In the genomic region with DNA sequence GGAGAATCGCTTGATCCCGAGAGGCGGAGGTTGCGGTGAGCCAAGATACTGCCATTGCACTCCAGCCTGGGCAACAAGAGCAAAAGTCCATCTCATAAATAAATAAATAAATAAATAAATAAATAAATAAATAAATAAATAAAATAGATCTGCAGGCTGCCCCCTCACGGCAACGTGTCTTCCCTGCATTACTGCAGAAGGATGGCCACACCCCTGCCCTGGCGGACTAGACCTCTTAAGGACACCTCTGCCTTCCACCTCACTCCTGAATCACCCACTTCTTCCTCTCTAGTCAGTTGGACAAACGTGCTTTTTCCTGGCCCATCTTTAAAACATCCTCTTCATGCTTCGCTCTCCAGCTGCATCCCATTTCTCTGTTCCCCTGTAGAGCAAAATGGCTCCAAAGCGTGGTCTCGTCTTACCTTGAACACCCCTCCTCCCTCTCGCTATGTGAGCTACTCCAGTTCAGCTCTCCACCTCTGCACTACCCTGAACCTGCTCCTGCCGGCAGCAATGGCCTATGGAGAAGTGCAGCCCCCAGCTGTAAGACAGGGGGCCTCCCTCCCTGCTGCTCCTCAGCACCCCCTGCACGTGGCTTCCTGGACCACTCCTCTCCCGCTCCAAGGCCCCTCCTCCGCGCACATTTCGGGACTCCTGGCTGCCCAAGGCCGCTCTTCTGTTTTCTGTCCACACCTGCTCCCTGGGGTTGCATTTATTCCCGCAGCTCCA, we compare ENCODE assay signal across 6 cellular contexts. TPM values are rescaled to one million over a fixed set of nuclear protein-coding genes. Genes with fewer than 3 reads are reported as not detected.
"Had no signal": no experiment of that assay in that cellular context is flagged by ENCODE, and none has a peak within 500 bp of the region (broad histone marks: within the 10 kb centered on the region; RNA-seq: fewer than 3 reads in every experiment).

No MANE protein-coding gene starts in this region.

RNA-seq across cellular contexts. Expression of a gene that starts 1.8 kb away (rescaled TPM):
- total RNA-seq: M059J, PC-3, Right ventricle myocardium superior, SJSA1 had no signal
- polyA plus RNA-seq: SK-N-SH had no signal

RNA-seq across cellular contexts. Expression of a gene that starts 10.1 kb away (rescaled TPM):
- total RNA-seq: M059J, PC-3, Peyer's patch, Right ventricle myocardium superior, SJSA1 had no signal
- polyA plus RNA-seq: SK-N-SH had no signal
